ENCODE assay signal across 10 cellular contexts in genomic region chr6:130969807-130970491, GRCh38.
DNase-seq lines count a peak whose midpoint lies in the region; ATAC-seq and TF ChIP-seq lines count a peak whose summit lies in the region.
"Had no signal": no experiment of that assay in that cellular context is flagged by ENCODE, and none has a peak within 500 bp of the region (broad histone marks: within the 10 kb centered on the region; RNA-seq: fewer than 3 reads in every experiment).

No MANE protein-coding gene starts in this region.

- H3K4me3 ChIP-seq in AG04449 (ENCODE audit: low read depth, low read length) (peak overlapping the region; percentile 36), WI38 (ENCODE audit: low read depth, low read length) (peak overlapping the region; percentile 61), fibroblast of villous mesenchyme (ENCODE audit: low read depth, low read length) (peak overlapping the region; percentile 46), neural progenitor cell (no peak overlapping the region)

- peaks cover 34% of the 10 kb centered on the region for H3K79me2 ChIP-seq in neural progenitor cell (ENCODE audit: low read depth)

- no peaks in the 10 kb centered on the region for H3K27me3 ChIP-seq in neural progenitor cell

- ATAC-seq in HG02852 (IDR thresholded peaks at IDR 0.05; ENCODE audit: unreplicated experiment): no peak
- ATAC-seq: activated naive CD8-positive, alpha-beta T cell treated with anti-CD3 and anti-CD28 coated beads, Interleukin-2, amount 50 U/mL, for 24 hours had no signal

- H3K4me3 Mint-ChIP-seq in neural progenitor cell: no peak overlapping the region
- H3K4me3 Mint-ChIP-seq: activated naive CD8-positive, alpha-beta T cell treated with anti-CD3 and anti-CD28 coated beads, Interleukin-2, amount 50 U/mL, for 24 hours had no signal

- no peaks in the 10 kb centered on the region for H3K36me3 ChIP-seq in neural progenitor cell

- POLR2A ChIA-PET in AG04449 (lab: Yijun Ruan, JAX): no interaction called here

- peaks cover 5% of the 10 kb centered on the region for H3K4me1 ChIP-seq in neural progenitor cell

- DNase-seq in AG04449 (ENCODE audit: low read depth, low spot score) (no peak), fibroblast of villous mesenchyme (ENCODE audit: low read depth) (peak; percentile 74), neural progenitor cell (ENCODE audit: low spot score) (peak; percentile 7), NCI-H510A (lab: John Stamatoyannopoulos, UW) (no peak), NCI-H2196 (lab: John Stamatoyannopoulos, UW; ENCODE audit: unreplicated experiment) (no peak)
- DNase-seq in activated CD8-positive, alpha-beta memory T cell treated with anti-CD3 and anti-CD28 coated beads, Interleukin-2, amount 50 U/mL, for 48 hours: no peak
- DNase-seq: activated naive CD8-positive, alpha-beta T cell treated with anti-CD3 and anti-CD28 coated beads, Interleukin-2, amount 50 U/mL, for 24 hours; NCI-H1417 treated with DMSO at 0.1 percent for 48 hours had no signal

- H3F3A ChIP-seq in neural progenitor cell (ENCODE audit: low read depth): no peaks in the 10 kb centered on the region

- H3K9ac ChIP-seq in neural progenitor cell: no peak overlapping the region

- TF ChIP-seq CTCF in AG04449 (IDR thresholded peaks at IDR 0.05; ENCODE audit: insufficient read depth, low read length, missing control alignments) (no peak), WI38 (IDR thresholded peaks at IDR 0.05; ENCODE audit: low read depth, low read length) (no peak), fibroblast of villous mesenchyme (IDR thresholded peaks at IDR 0.05; ENCODE audit: insufficient read depth, low read depth, low read length) (no peak), neural progenitor cell (IDR thresholded peaks at IDR 0.05) (no peak)

- H3K4me1 Mint-ChIP-seq in neural progenitor cell: peaks cover 13% of the 10 kb centered on the region

- CTCF ChIA-PET in AG04449 (lab: Yijun Ruan, JAX): interaction anchor here (1.1 to 1.6 kb wide), 2 partner anchors 8 to 15 kb away, joined by 3 to 5 read pairs; no protein-coding TSS in a partner anchor

- no peak overlapping the region for H3K27ac ChIP-seq in neural progenitor cell

- no peaks in the 10 kb centered on the region for H3K9me3 ChIP-seq in neural progenitor cell (ENCODE audit: low read depth)

- H2AFZ ChIP-seq in neural progenitor cell (replicated peaks): no peak overlapping the region

- H3K36me3 Mint-ChIP-seq in neural progenitor cell: no peaks in the 10 kb centered on the region

- no peak overlapping the region for H3K27ac Mint-ChIP-seq in neural progenitor cell
- H3K27ac Mint-ChIP-seq: activated naive CD8-positive, alpha-beta T cell treated with anti-CD3 and anti-CD28 coated beads, Interleukin-2, amount 50 U/mL, for 24 hours had no signal

- H3K4me2 ChIP-seq in neural progenitor cell: no peak overlapping the region

- peaks cover 3% of the 10 kb centered on the region for H4K20me1 ChIP-seq in neural progenitor cell (ENCODE audit: low read depth)

- H3K27me3 Mint-ChIP-seq in neural progenitor cell (ENCODE audit: insufficient read depth, low read depth): no peaks in the 10 kb centered on the region
- H3K27me3 Mint-ChIP-seq: activated naive CD8-positive, alpha-beta T cell treated with anti-CD3 and anti-CD28 coated beads, Interleukin-2, amount 50 U/mL, for 24 hours had no signal

- peaks cover 3% of the 10 kb centered on the region for H3K9me3 Mint-ChIP-seq in neural progenitor cell
- H3K9me3 Mint-ChIP-seq: activated naive CD8-positive, alpha-beta T cell treated with anti-CD3 and anti-CD28 coated beads, Interleukin-2, amount 50 U/mL, for 24 hours had no signal

Comparison
In these comparisons a context has a peak if more than half of its experiments do, and no peak if none do; other contexts are left out.
1. DNase-seq: peak in fibroblast of villous mesenchyme (single experiment) and neural progenitor cell (single experiment); none in AG04449 (single experiment), NCI-H510A (single experiment), NCI-H2196 (single experiment) and activated CD8-positive, alpha-beta memory T cell treated with anti-CD3 and anti-CD28 coated beads, Interleukin-2, amount 50 U/mL, for 48 hours (single experiment).